ENCODE assay signal across 11 cellular contexts in the genomic region with DNA sequence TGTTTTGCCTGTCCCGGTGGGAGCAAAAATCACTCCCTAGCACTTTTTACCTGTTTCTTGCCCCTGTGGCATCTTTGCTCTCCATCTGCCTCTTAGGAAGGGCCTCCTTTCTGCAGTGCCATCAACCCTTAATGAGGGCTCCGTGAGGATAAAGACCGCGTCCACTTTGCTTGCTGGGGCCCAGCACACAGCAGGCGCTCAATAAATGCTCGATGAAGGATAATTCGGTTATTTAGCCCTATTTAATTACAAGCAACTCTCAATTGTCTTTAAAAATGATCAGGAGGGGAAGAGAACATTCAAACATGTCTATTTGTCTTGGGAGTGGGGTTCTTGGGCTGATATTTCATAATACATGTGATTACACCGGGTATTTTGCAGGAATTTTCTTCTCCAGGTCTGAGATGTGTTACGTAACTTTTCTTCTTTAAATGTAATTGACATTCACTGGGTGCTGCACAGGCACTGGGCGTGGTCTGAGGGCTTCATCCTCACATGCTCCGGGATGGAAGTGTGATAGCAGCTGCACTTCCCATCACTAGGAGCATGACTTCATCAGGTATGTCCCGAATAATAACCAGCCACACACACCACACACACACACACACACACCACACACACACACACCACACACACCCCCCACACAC. TPM values are rescaled to one million over a fixed set of nuclear protein-coding genes. Genes with fewer than 3 reads are reported as not detected.
DNase-seq lines count a peak whose midpoint lies in the region; ATAC-seq and TF ChIP-seq lines count a peak whose summit lies in the region.
"Had no signal": no experiment of that assay in that cellular context is flagged by ENCODE, and none has a peak within 500 bp of the region (broad histone marks: within the 10 kb centered on the region; RNA-seq: fewer than 3 reads in every experiment).

No MANE protein-coding gene starts in this region.

- no peaks in the 10 kb centered on the region for H3K9me3 Mint-ChIP-seq in neural progenitor cell

- H3K4me3 ChIP-seq in neural progenitor cell = peak overlapping the region; percentile 40
- no peak overlapping the region for H3K4me3 ChIP-seq in WERI-Rb-1 (ENCODE audit: low read depth, low read length)

- peaks cover 32% of the 10 kb centered on the region for H3K4me1 ChIP-seq in neural progenitor cell

- peaks cover 29% of the 10 kb centered on the region for H3K27me3 Mint-ChIP-seq in neural progenitor cell (ENCODE audit: insufficient read depth, low read depth)

- DNase-seq in COLO668 (lab: John Stamatoyannopoulos, UW; ENCODE audit: unreplicated experiment) (peak; percentile 44), LHCN-M2 (ENCODE audit: low read depth) (peak; percentile 50), caudate nucleus (lab: John Stamatoyannopoulos, UW) (no peak), neural progenitor cell (ENCODE audit: low spot score) (peak; percentile 33), HT-29 (ENCODE audit: low spot score) (no peak), WERI-Rb-1 (no peak), HUDEP-2 (lab: John Stamatoyannopoulos, UW; ENCODE audit: unreplicated experiment in 76 of 76) (no peak)
- DNase-seq: activated gamma-delta T cell treated with Interleukin-2 at 50 U/mL for 16 hours, KG1, SIG-M5 had no signal

- H3K36me3 ChIP-seq in neural progenitor cell (no peaks in the 10 kb centered on the region), WERI-Rb-1 (no peaks in the 10 kb centered on the region)

- H3F3A ChIP-seq in neural progenitor cell (ENCODE audit: low read depth) = peaks cover 39% of the 10 kb centered on the region

- H2AFZ ChIP-seq in neural progenitor cell (replicated peaks) = no peak overlapping the region

- no peaks in the 10 kb centered on the region for H3K36me3 Mint-ChIP-seq in neural progenitor cell

- H3K27ac Mint-ChIP-seq in neural progenitor cell = peak overlapping the region; percentile 35

- H3K9me3 ChIP-seq in neural progenitor cell (ENCODE audit: low read depth) (no peaks in the 10 kb centered on the region), WERI-Rb-1 (ENCODE audit: severe bottlenecking) (no peaks in the 10 kb centered on the region)

- H4K20me1 ChIP-seq in neural progenitor cell (ENCODE audit: low read depth) = peaks cover 4% of the 10 kb centered on the region

- peak overlapping the region; percentile 81 for H3K4me3 Mint-ChIP-seq in neural progenitor cell

- peak overlapping the region; percentile 92 for H3K27ac ChIP-seq in caudate nucleus (ENCODE audit: low read depth, low read length)
- H3K27ac ChIP-seq in neural progenitor cell = no peak overlapping the region
- no peak overlapping the region for H3K27ac ChIP-seq in WERI-Rb-1

- peaks cover 34% of the 10 kb centered on the region for H3K27me3 ChIP-seq in neural progenitor cell
- no peaks in the 10 kb centered on the region for H3K27me3 ChIP-seq in WERI-Rb-1 (ENCODE audit: insufficient read depth, low read depth, severe bottlenecking)

- peak overlapping the region; percentile 70 for H3K4me2 ChIP-seq in neural progenitor cell

- H3K4me1 Mint-ChIP-seq in neural progenitor cell = peaks cover 45% of the 10 kb centered on the region

- no peak for ATAC-seq in HG03025 (IDR thresholded peaks at IDR 0.05; ENCODE audit: low FRiP score, unreplicated experiment)

- H3K79me2 ChIP-seq in neural progenitor cell (ENCODE audit: low read depth) = no peaks in the 10 kb centered on the region

- TF ChIP-seq CTCF in neural progenitor cell (IDR thresholded peaks at IDR 0.05) (no peak), WERI-Rb-1 (IDR thresholded peaks at IDR 0.05; ENCODE audit: low read depth, low read length) (no peak)

- no peak overlapping the region for H3K9ac ChIP-seq in neural progenitor cell

RNA-seq across cellular contexts. Expression of a gene that starts 19.8 kb away (rescaled TPM):
- total RNA-seq in LHCN-M2 (2014; rRNA removed) = 2.2 and 2.4 TPM in 2 replicates
- polyA plus RNA-seq in LHCN-M2 (2012) = 0.84 TPM
- total RNA-seq in neural progenitor cell (ENCODE audit: low replicate concordance) = 1.0 and 1.2 TPM in 2 replicates
- not detected in 2 replicates for total RNA-seq in HT-29 (2014; rRNA removed; shearing (Covaris generic))

Comparison
In these comparisons a context has a peak if more than half of its experiments do, and no peak if none do; other contexts are left out.
1. DNase-seq: peak in COLO668 (single experiment), LHCN-M2 (single experiment) and neural progenitor cell (single experiment); none in caudate nucleus (0 of 61), HT-29 (single experiment), WERI-Rb-1 (single experiment) and HUDEP-2 (0 of 76).